In the genomic region with DNA sequence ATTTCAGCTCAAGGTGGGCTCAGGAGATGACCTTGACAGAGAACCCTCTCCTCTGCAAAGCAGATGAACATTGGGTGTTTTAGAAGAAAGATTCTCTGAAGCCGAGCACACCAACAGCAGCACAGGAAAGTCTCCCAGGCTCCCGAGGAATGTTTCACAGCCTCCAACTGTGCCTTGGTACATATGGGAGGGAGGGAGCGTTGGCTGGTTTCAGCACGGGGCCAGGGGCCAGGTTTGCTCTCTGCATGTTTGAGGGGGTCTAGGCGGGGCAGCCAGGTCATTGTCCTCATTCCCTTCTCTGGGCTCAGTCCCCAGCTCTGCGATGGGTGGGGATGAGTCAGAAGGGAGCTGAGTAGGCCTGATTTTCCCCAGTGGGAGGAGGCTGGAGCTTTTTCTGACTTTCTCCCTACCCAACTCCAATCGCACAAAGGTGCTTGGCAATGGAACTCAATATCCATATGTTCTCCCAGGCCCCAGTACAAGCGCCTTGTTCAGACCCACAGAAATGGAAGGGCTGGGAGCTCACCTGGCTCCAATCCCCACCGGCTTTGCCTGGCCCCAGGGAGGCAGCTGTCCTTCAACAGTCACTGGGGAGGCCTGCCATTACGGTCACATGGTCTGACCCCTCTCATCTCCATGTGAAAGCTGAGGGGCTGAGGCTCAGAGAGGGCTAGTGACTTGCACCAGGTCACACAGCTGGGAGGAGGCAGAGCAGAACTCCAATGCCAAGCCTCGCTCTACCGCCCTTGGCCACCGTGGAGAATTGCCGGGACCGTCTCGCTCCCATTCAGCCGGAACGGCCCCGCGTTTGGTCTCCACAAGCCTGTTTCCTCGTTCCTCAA, we compare ENCODE assay signal across 19 cellular contexts.
DNase-seq lines count a peak whose midpoint lies in the region; TF ChIP-seq lines count a peak whose summit lies in the region.
"Had no signal": no experiment of that assay in that cellular context is flagged by ENCODE, and none has a peak within 500 bp of the region (broad histone marks: within the 10 kb centered on the region; RNA-seq: fewer than 3 reads in every experiment).

No MANE protein-coding gene starts in this region.

- H3K27me3 ChIP-seq in neural progenitor cell = no peaks in the 10 kb centered on the region
- H3K27me3 ChIP-seq: BE2C had no signal

- H3K36me3 ChIP-seq in neural progenitor cell = no peaks in the 10 kb centered on the region
- H3K36me3 ChIP-seq: BE2C, SJSA1 had no signal

- H2AFZ ChIP-seq in neural progenitor cell (replicated peaks) = no peak overlapping the region

- peaks cover 12% of the 10 kb centered on the region for H3F3A ChIP-seq in neural progenitor cell (ENCODE audit: low read depth)

- no peak overlapping the region for H3K4me2 ChIP-seq in neural progenitor cell

- peaks cover 17% of the 10 kb centered on the region for H3K4me1 ChIP-seq in neural progenitor cell
- H3K4me1 ChIP-seq: SJSA1 had no signal

- no peaks in the 10 kb centered on the region for H4K20me1 ChIP-seq in neural progenitor cell (ENCODE audit: low read depth)

- DNase-seq in DMS53 (lab: John Stamatoyannopoulos, UW) (peak; percentile 63), DMS53 treated with DMSO at 0.1 percent for 48 hours (lab: John Stamatoyannopoulos, UW; ENCODE audit: unreplicated experiment) (no peak), neural progenitor cell (ENCODE audit: low spot score) (no peak), superior temporal gyrus (ENCODE audit: extremely low spot score) (peak; percentile 20), cortex of kidney (lab: John Stamatoyannopoulos, UW) (no peak), SIG-M5 (lab: John Stamatoyannopoulos, UW) (no peak)
- DNase-seq in effector CD8-positive, alpha-beta T cell (lab: John Stamatoyannopoulos, UW) = no peak
- DNase-seq: BE2C; CD8-positive, alpha-beta T cell; DMS79 treated with DMSO at 0.1 percent for 48 hours; H7; NCI-H187; NCI-H345; NCI-H526 treated with DMSO at 0.1 percent for 48 hours; RPMI8226 had no signal

- H3K4me1 Mint-ChIP-seq in neural progenitor cell = peaks cover 36% of the 10 kb centered on the region

- H3K4me3 ChIP-seq in neural progenitor cell = no peak overlapping the region
- H3K4me3 ChIP-seq: K562, SJSA1 had no signal

- no peak overlapping the region for H3K4me3 Mint-ChIP-seq in neural progenitor cell
- H3K4me3 Mint-ChIP-seq: CD8-positive, alpha-beta T cell had no signal

- H3K27ac ChIP-seq in cingulate gyrus (ENCODE audit: low read depth, low read length) (peak overlapping the region; percentile 0), neural progenitor cell (no peak overlapping the region)
- H3K27ac ChIP-seq: 22Rv1, SJSA1 had no signal

- H3K27ac Mint-ChIP-seq in neural progenitor cell = peak overlapping the region; percentile 74
- H3K27ac Mint-ChIP-seq: CD8-positive, alpha-beta T cell had no signal

- no peaks in the 10 kb centered on the region for H3K9me3 ChIP-seq in neural progenitor cell (ENCODE audit: low read depth)
- H3K9me3 ChIP-seq: BE2C had no signal

- no peak overlapping the region for H3K9ac ChIP-seq in neural progenitor cell

- no peaks in the 10 kb centered on the region for H3K79me2 ChIP-seq in neural progenitor cell (ENCODE audit: low read depth)

- H3K36me3 Mint-ChIP-seq in neural progenitor cell = no peaks in the 10 kb centered on the region
- H3K36me3 Mint-ChIP-seq: CD8-positive, alpha-beta T cell had no signal

- H3K27me3 Mint-ChIP-seq in neural progenitor cell (ENCODE audit: insufficient read depth, low read depth) = peaks cover 13% of the 10 kb centered on the region

- no peak for TF ChIP-seq CTCF in neural progenitor cell (IDR thresholded peaks at IDR 0.05)

- no peaks in the 10 kb centered on the region for H3K9me3 Mint-ChIP-seq in neural progenitor cell
- H3K9me3 Mint-ChIP-seq: CD8-positive, alpha-beta T cell had no signal

Comparison
In these comparisons a context has a peak if more than half of its experiments do, and no peak if none do; other contexts are left out.
1. DNase-seq: peak in DMS53 (single experiment) and superior temporal gyrus (single experiment); none in DMS53 treated with DMSO at 0.1 percent for 48 hours (single experiment), neural progenitor cell (single experiment), cortex of kidney (single experiment), SIG-M5 (single experiment) and effector CD8-positive, alpha-beta T cell (single experiment).